1 cellular context compared by ENCODE assay signal in genomic region chr16:47944589-47944988, GRCh38.
TF ChIP-seq lines count a peak whose summit lies in the region.

No MANE protein-coding gene starts in this region.

TF ChIP-seq in GM23338, 12 proteins besides CTCF, POLR2A, EP300 and RAD21 (continued from another document):
- TF ChIP-seq ZNF462 (CRISPR knock-in tag; IDR thresholded peaks at IDR 0.05) (no peak), EZH2phosphoT487 (IDR thresholded peaks at IDR 0.05; ENCODE audit: unreplicated experiment) (no peak), POLR2AphosphoS5 (IDR thresholded peaks at IDR 0.05; ENCODE audit: low read depth) (no peak), CREB1 (CRISPR knock-in tag; IDR thresholded peaks at IDR 0.05; ENCODE audit: low read depth) (no peak)
- TF ChIP-seq, protein P1, sequence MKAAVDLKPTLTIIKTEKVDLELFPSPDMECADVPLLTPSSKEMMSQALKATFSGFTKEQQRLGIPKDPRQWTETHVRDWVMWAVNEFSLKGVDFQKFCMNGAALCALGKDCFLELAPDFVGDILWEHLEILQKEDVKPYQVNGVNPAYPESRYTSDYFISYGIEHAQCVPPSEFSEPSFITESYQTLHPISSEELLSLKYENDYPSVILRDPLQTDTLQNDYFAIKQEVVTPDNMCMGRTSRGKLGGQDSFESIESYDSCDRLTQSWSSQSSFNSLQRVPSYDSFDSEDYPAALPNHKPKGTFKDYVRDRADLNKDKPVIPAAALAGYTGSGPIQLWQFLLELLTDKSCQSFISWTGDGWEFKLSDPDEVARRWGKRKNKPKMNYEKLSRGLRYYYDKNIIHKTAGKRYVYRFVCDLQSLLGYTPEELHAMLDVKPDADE (IDR thresholded peaks at IDR 0.05) = no peak
